ENCODE assay signal across 8 cellular contexts in genomic region chr1:64823691-64824476, GRCh38.
DNase-seq lines count a peak whose midpoint lies in the region; ATAC-seq lines count a peak whose summit lies in the region.

No MANE protein-coding gene starts in this region.

- peak; percentile 79 for ATAC-seq in HG03432 (IDR thresholded peaks at IDR 0.05; ENCODE audit: unreplicated experiment)
- ATAC-seq in effector memory CD8-positive, alpha-beta T cell (replicated peaks): peak; percentile 47
- ATAC-seq in GM18858 (IDR thresholded peaks at IDR 0.05; ENCODE audit: unreplicated experiment): no peak

- peak overlapping the region; percentile 34 for H3K9ac ChIP-seq in mesendoderm (ENCODE audit: low read length)

- no peak overlapping the region for H2AK5ac ChIP-seq in mesendoderm (ENCODE audit: low read length)

- H3K9me3 Mint-ChIP-seq in effector memory CD8-positive, alpha-beta T cell: no peaks in the 10 kb centered on the region

- peak overlapping the region; percentile 34 for H3K56ac ChIP-seq in mesendoderm (ENCODE audit: low read length)

- H3K4ac ChIP-seq in mesendoderm (ENCODE audit: low read depth, low read length): no peak overlapping the region

- WGBS in mesendoderm (ENCODE audit: extremely low coverage, insufficient coverage, low lambda C conversion rate): no CpG with 5 or more reads among the region's 11 CpGs

- peak overlapping the region; percentile 67 to 68 for H3K27ac Mint-ChIP-seq in effector memory CD8-positive, alpha-beta T cell

- H3K27me3 Mint-ChIP-seq in effector memory CD8-positive, alpha-beta T cell: no peaks in the 10 kb centered on the region

- no peak overlapping the region for H3K4me3 ChIP-seq in mesendoderm (ENCODE audit: low read length)

- H3K23ac ChIP-seq in mesendoderm (ENCODE audit: low read length): no peak overlapping the region

- no peak overlapping the region for H3K18ac ChIP-seq in mesendoderm (ENCODE audit: low read length)

- no peak overlapping the region for H3K27ac ChIP-seq in mesendoderm (ENCODE audit: low read depth, low read length)

- no peaks in the 10 kb centered on the region for H3K79me1 ChIP-seq in mesendoderm (ENCODE audit: low read length)

- peak; percentile 94 for DNase-seq in G401 (ENCODE audit: low spot score)
- peak; percentile 42 for DNase-seq in NCI-H526 treated with DMSO at 0.1 percent for 48 hours (lab: John Stamatoyannopoulos, UW)
- peak; percentile 21 to 63 for DNase-seq in activated CD4-positive, alpha-beta T cell treated with anti-CD3 and anti-CD28 coated beads, Interleukin-2, amount 50 U/mL, for 24 hours (ENCODE audit: low read depth in 1 of 2, low spot score in 1 of 2)
- DNase-seq in effector memory CD8-positive, alpha-beta T cell: peak; percentile 55 to 67 (median 58)
- peak; percentile 84 for DNase-seq in mesendoderm
- DNase-seq in stimulated activated CD8-positive, alpha-beta memory T cell treated with anti-CD3 and anti-CD28 coated beads, Interleukin-4, amount 100 ng/mL, for 1 hour (ENCODE audit: low read depth in 2 of 2, low spot score in 1 of 2): peak; percentile 13 to 42

- H3K36me3 Mint-ChIP-seq in effector memory CD8-positive, alpha-beta T cell (ENCODE audit: insufficient read depth): peaks cover 11% of the 10 kb centered on the region

- no peak overlapping the region for H2BK120ac ChIP-seq in mesendoderm (ENCODE audit: low read depth, low read length)

- H2BK15ac ChIP-seq in mesendoderm (replicated peaks; ENCODE audit: low read depth): no peak overlapping the region

- no peaks in the 10 kb centered on the region for H3K36me3 ChIP-seq in mesendoderm (ENCODE audit: control insufficient read depth, insufficient read depth, low read length)

- no peak overlapping the region for H2BK5ac ChIP-seq in mesendoderm (ENCODE audit: low read length)

- no peaks in the 10 kb centered on the region for H3K79me2 ChIP-seq in mesendoderm (ENCODE audit: control insufficient read depth, insufficient read depth, low read length)

- peak overlapping the region in 1 of 2 donors; percentile 37 for H3K4me3 Mint-ChIP-seq in effector memory CD8-positive, alpha-beta T cell

- H3K4me1 Mint-ChIP-seq in effector memory CD8-positive, alpha-beta T cell (ENCODE audit: low read depth in 2 of 2): peaks cover 25 to 30% of the 10 kb centered on the region in 2 donors

- H3K27me3 ChIP-seq in mesendoderm (ENCODE audit: insufficient read depth, low read length, poor library complexity): no peaks in the 10 kb centered on the region

- H3K4me1 ChIP-seq in mesendoderm (ENCODE audit: control insufficient read depth, low read depth, low read length): no peaks in the 10 kb centered on the region

- no peak overlapping the region for H4K8ac ChIP-seq in mesendoderm (ENCODE audit: low read depth, low read length)

- peak overlapping the region; percentile 87 for H4K5ac ChIP-seq in mesendoderm (ENCODE audit: low read length)

- in situ Hi-C loops in G401 (cut with HindIII; ENCODE audit: low sequenced_read_pairs): no loop called here

- H3K4me2 ChIP-seq in mesendoderm (ENCODE audit: low read length): no peak overlapping the region

Comparison
In these comparisons a context has a peak if more than half of its experiments do, and no peak if none do; other contexts are left out.
1. DNase-seq: peak in every context shown above with its lines; median percentile 94 in G401; 84 in mesendoderm; 58 in effector memory CD8-positive, alpha-beta T cell; 42 in NCI-H526 treated with DMSO at 0.1 percent for 48 hours; 42 in activated CD4-positive, alpha-beta T cell treated with anti-CD3 and anti-CD28 coated beads, Interleukin-2, amount 50 U/mL, for 24 hours; 28 in stimulated activated CD8-positive, alpha-beta memory T cell treated with anti-CD3 and anti-CD28 coated beads, Interleukin-4, amount 100 ng/mL, for 1 hour.